In genomic region chr14:32075636-32076277, GRCh38 we compare ENCODE assay signal across 8 cellular contexts. TPM values are rescaled to one million over a fixed set of nuclear protein-coding genes. Genes with fewer than 3 reads are reported as not detected.
DNase-seq lines count a peak whose midpoint lies in the region; ATAC-seq, FAIRE-seq and TF ChIP-seq lines count a peak whose summit lies in the region.

No MANE protein-coding gene starts in this region.

- H3K4me1 ChIP-seq in H1 (replicated peaks in 1 of 4; ENCODE audit: control insufficient read depth in 3 of 4, insufficient read depth in 4 of 4, low read length in 3 of 4) = peaks cover 0 to 4% (median 0%) of the 10 kb centered on the region in 4 experiments; a peak in 1 of 7 replicates
- peaks cover 0 to 57% (median 13%) of the 10 kb centered on the region in 4 donors for H3K4me1 ChIP-seq in tibial artery

- H3K56ac ChIP-seq in H1 (replicated peaks; ENCODE audit: insufficient read length, low read depth, low read length) = peak overlapping the region; percentile 83

- H3K18ac ChIP-seq in H1 (ENCODE audit: extremely low read depth, low read length) = peak overlapping the region; percentile 56; the same call in 1 of the 2 replicates

- peak; percentile 11 for DNase-seq in activated CD4-positive, alpha-beta T cell treated with anti-CD3 and anti-CD28 coated beads, Interleukin-2, amount 10 ng/mL, durations not matched to agents 7 days and 5 days
- DNase-seq in activated CD4-positive, alpha-beta T cell treated with anti-CD3 and anti-CD28 coated beads for 48 hours = no peak
- DNase-seq in SHP77 treated with DMSO at 0.1 percent for 48 hours (lab: John Stamatoyannopoulos, UW) = peak; percentile 44
- no peak for DNase-seq in H1 (ENCODE audit: low read depth in 1 of 2, low spot score in 2 of 2)
- DNase-seq in medulla oblongata (ENCODE audit: extremely low spot score) = peak; percentile 78
- DNase-seq in tibial artery = peak; percentile 59 to 80
- no peak for DNase-seq in GM12891 (ENCODE audit: insufficient read length, low spot score)

- peaks cover 25% of the 10 kb centered on the region for H3K4me1 Mint-ChIP-seq in activated CD4-positive, alpha-beta T cell treated with anti-CD3 and anti-CD28 coated beads, Interleukin-2, amount 10 ng/mL, durations not matched to agents 7 days and 5 days

- H3K27me3 Mint-ChIP-seq in activated CD4-positive, alpha-beta T cell treated with anti-CD3 and anti-CD28 coated beads, Interleukin-2, amount 10 ng/mL, durations not matched to agents 7 days and 5 days = peaks cover 10% of the 10 kb centered on the region

- no peak overlapping the region for H2BK120ac ChIP-seq in H1 (replicated peaks; ENCODE audit: low read depth, low read length)

- H3K4me3 Mint-ChIP-seq in activated CD4-positive, alpha-beta T cell treated with anti-CD3 and anti-CD28 coated beads, Interleukin-2, amount 10 ng/mL, durations not matched to agents 7 days and 5 days = peak overlapping the region; percentile 87

- no peak overlapping the region; the same call in 1 of the 2 replicates for H2AK5ac ChIP-seq in H1 (ENCODE audit: low read depth, low read length)

- H3K4me3 ChIP-seq in H1 (ENCODE audit: extremely low read depth in 1 of 4, insufficient read depth in 2 of 4, low read depth in 3 of 4, low read length in 4 of 4) = peak overlapping the region; percentile 79 to 97 (median 95)
- peak overlapping the region; percentile 92 to 99 for H3K4me3 ChIP-seq in tibial artery

- no peaks in the 10 kb centered on the region for H3K9me3 Mint-ChIP-seq in activated CD4-positive, alpha-beta T cell treated with anti-CD3 and anti-CD28 coated beads, Interleukin-2, amount 10 ng/mL, durations not matched to agents 7 days and 5 days

- H3K23ac ChIP-seq in H1 (ENCODE audit: insufficient read length) = no peak overlapping the region

- FAIRE-seq in H1 (lab: Jason Lieb, UNC) (no peak), GM12891 (lab: Jason Lieb, UNC) (no peak)

- 4% methylated on average over 23 of the region's 23 CpGs; no CpG with 5 or more reads in 1 of the 2 experiments for WGBS in H1 (ENCODE audit: extremely low coverage in 1 of 2, insufficient coverage in 1 of 2, insufficient read length in 1 of 2, insufficient replicate concordance in 2 of 2, low coverage in 1 of 2, low lambda C conversion rate in 2 of 2, missing lambda C conversion rate in 1 of 2), 2 experiments

- no peak for TF ChIP-seq EP300 in H1 (IDR thresholded peaks at IDR 0.05; ENCODE audit: borderline replicate concordance in 1 of 2, low read depth in 2 of 2, low read length in 2 of 2)

- peak; percentile 6 for ATAC-seq in HG02870 (IDR thresholded peaks at IDR 0.05; ENCODE audit: unreplicated experiment)

- no peaks in the 10 kb centered on the region for H3K27me3 ChIP-seq in H1 (replicated peaks in 1 of 4; ENCODE audit: control insufficient read depth in 3 of 4, extremely low read depth in 1 of 4, insufficient read depth in 3 of 4, low read length in 3 of 4)
- no peaks in the 10 kb centered on the region for H3K27me3 ChIP-seq in tibial artery

- peak overlapping the region; percentile 90 for H4K5ac ChIP-seq in H1 (ENCODE audit: insufficient read length, low read depth, low read length)

- no peak for TF ChIP-seq RAD21 in H1 (IDR thresholded peaks at IDR 0.05 in 1 of 2, conservative IDR thresholded peaks at IDR 0.05 in 1 of 2; ENCODE audit: low read depth in 2 of 2, low read length in 2 of 2)

- H2BK12ac ChIP-seq in H1 (ENCODE audit: low read depth, low read length) = peak overlapping the region; percentile 92; the same call in 1 of the 2 replicates

- intact Hi-C loops in tibial artery (cut with DNase I; ENCODE audit: low total_unique reads) = loop anchor here (2.0 to 5.0 kb wide), 2 partner anchors 127 to 432 kb away; partner anchors contain the start of genes RNU6-7 and RNU6-8

- peak overlapping the region; percentile 92; the same call in 1 of the 2 replicates for H4K8ac ChIP-seq in H1 (ENCODE audit: extremely low read depth, insufficient read depth, low read length)

- H3K4me2 ChIP-seq in H1 (ENCODE audit: insufficient read depth in 1 of 2, low read depth in 2 of 2, low read length in 2 of 2) = peak overlapping the region; percentile 83 to 85

- CTCF ChIA-PET in activated CD4-positive, alpha-beta T cell treated with anti-CD3 and anti-CD28 coated beads, Interleukin-2, amount 10 ng/mL, durations not matched to agents 7 days and 5 days (lab: Charles Lee) = interaction anchor here (1.2 kb wide), 1 partner anchor 179 kb away, joined by 4 read pairs; no protein-coding TSS in a partner anchor
- CTCF ChIA-PET in H1 (lab: Charles Lee; ENCODE audit: partially characterized antibody) = interaction anchor here (0.9 kb wide), 1 partner anchor 155 kb away, joined by 5 read pairs; no protein-coding TSS in a partner anchor

- H3K79me1 ChIP-seq in H1 (ENCODE audit: low read depth, low read length) = no peaks in the 10 kb centered on the region

- TF ChIP-seq CTCF in H1 (IDR thresholded peaks at IDR 0.05; ENCODE audit: control extremely low read depth in 1 of 3, insufficient read depth in 1 of 3, low read depth in 1 of 3, low read length in 3 of 3) = no peak
- no peak for TF ChIP-seq CTCF in tibial artery (IDR thresholded peaks at IDR 0.05)

- H3K79me2 ChIP-seq in H1 (ENCODE audit: control insufficient read depth in 1 of 2, insufficient read depth in 2 of 2, low read length in 2 of 2) = peaks cover 0 to 35% of the 10 kb centered on the region in 2 experiments; a peak in 3 of 4 replicates

- peaks cover 2% of the 10 kb centered on the region for H3K36me3 Mint-ChIP-seq in activated CD4-positive, alpha-beta T cell treated with anti-CD3 and anti-CD28 coated beads, Interleukin-2, amount 10 ng/mL, durations not matched to agents 7 days and 5 days (ENCODE audit: low read depth)

- TF ChIP-seq POLR2A in H1 (IDR thresholded peaks at IDR 0.05; ENCODE audit: control extremely low read depth in 1 of 2, low read depth in 2 of 2, low read length in 2 of 2) (no peak), GM12891 (IDR thresholded peaks at IDR 0.05; ENCODE audit: low read depth, low read length) (no peak)

- no peaks in the 10 kb centered on the region for H4K20me1 ChIP-seq in H1 (replicated peaks in 1 of 2; ENCODE audit: control insufficient read depth in 1 of 2, insufficient read depth in 2 of 2, low read length in 2 of 2)

- peak overlapping the region; percentile 38 to 88 (median 66) for H3K9ac ChIP-seq in H1 (replicated peaks in 1 of 4; ENCODE audit: extremely low read depth in 1 of 4, low read depth in 3 of 4, low read length in 3 of 4)

- H2BK15ac ChIP-seq in H1 (ENCODE audit: low read length) = no peak overlapping the region

- H3K23me2 ChIP-seq in H1 (ENCODE audit: low read depth, low read length) = peaks cover 9% of the 10 kb centered on the region

- H2BK20ac ChIP-seq in H1 (ENCODE audit: low read length) = no peak overlapping the region

- H3K14ac ChIP-seq in H1 (ENCODE audit: insufficient read length) = peak overlapping the region; percentile 50

- H3K27ac ChIP-seq in H1 (ENCODE audit: low read depth, low read length) = peak overlapping the region; percentile 88
- H3K27ac ChIP-seq in tibial artery = peak overlapping the region; percentile 97 to 99

- H2AFZ ChIP-seq in H1 (ENCODE audit: low read length) = peak overlapping the region; percentile 88

- H2BK5ac ChIP-seq in H1 (ENCODE audit: low read depth, low read length) = peak overlapping the region; percentile 94

- H3K9me3 ChIP-seq in H1 (ENCODE audit: insufficient read depth in 2 of 2, low read depth in 1 of 2, low read length in 1 of 2) (no peaks in the 10 kb centered on the region), tibial artery (no peaks in the 10 kb centered on the region)

- peak overlapping the region; percentile 83 for H4K91ac ChIP-seq in H1 (replicated peaks; ENCODE audit: insufficient read length, low read length)

- POLR2A ChIA-PET in activated CD4-positive, alpha-beta T cell treated with anti-CD3 and anti-CD28 coated beads, Interleukin-2, amount 10 ng/mL, durations not matched to agents 7 days and 5 days (lab: Charles Lee) = no interaction called here
- POLR2A ChIA-PET in H1 (lab: Charles Lee; ENCODE audit: partially characterized antibody) = interaction anchor here (0.8 to 2.9 kb wide), 8 partner anchors 10 to 656 kb away, joined by 3 to 17 read pairs (median 4); partner anchors contain the start of genes HEATR5A, RNU6-7 and RNU6-8

- peak overlapping the region; percentile 90 for H3K27ac Mint-ChIP-seq in activated CD4-positive, alpha-beta T cell treated with anti-CD3 and anti-CD28 coated beads, Interleukin-2, amount 10 ng/mL, durations not matched to agents 7 days and 5 days

- H3K36me3 ChIP-seq in H1 (ENCODE audit: control insufficient read depth in 2 of 4, insufficient read depth in 4 of 4, low read length in 3 of 4) (no peaks in the 10 kb centered on the region), tibial artery (no peaks in the 10 kb centered on the region)

- peak overlapping the region; percentile 87 for H3K4ac ChIP-seq in H1 (replicated peaks; ENCODE audit: insufficient read length, low read depth, low read length)

TF ChIP-seq in H1, 55 proteins besides CTCF, POLR2A, EP300 and RAD21:
- TF ChIP-seq SIN3A (conservative IDR thresholded peaks at IDR 0.05 in 1 of 2, IDR thresholded peaks at IDR 0.05 in 1 of 2; ENCODE audit: low read depth in 1 of 2, low read length in 2 of 2) (0 out of 4 replicates have a peak, but pooled peaks of 1 of the 2 experiments have one; percentile 15), BRCA1 (IDR thresholded peaks at IDR 0.05; ENCODE audit: low read depth, low read length) (no peak)

TF ChIP-seq in GM12891, 5 proteins besides CTCF, POLR2A, EP300 and RAD21:
- TF ChIP-seq PAX5 (IDR thresholded peaks at IDR 0.05; ENCODE audit: insufficient read depth, low read length, severe bottlenecking) (no peak), POU2F2 (IDR thresholded peaks at IDR 0.05; ENCODE audit: low read depth, low read length) (no peak), TAF1 (IDR thresholded peaks at IDR 0.05; ENCODE audit: low read depth, low read length) (no peak), POLR2AphosphoS5 (IDR thresholded peaks at IDR 0.05; ENCODE audit: low read depth, low read length) (no peak)
TF ChIP-seq in GM12891: peak in this region for 0.

RNA-seq across cellular contexts. Expression of gene ARHGAP5, which starts 1.3 kb away (rescaled TPM):
- 10 to 100 TPM; 35.7 to 38.6 TPM for total RNA-seq in activated CD4-positive, alpha-beta T cell treated with anti-CD3 and anti-CD28 coated beads, Interleukin-2, amount 10 ng/mL, durations not matched to agents 7 days and 5 days
- 77.3 and 78.2 TPM in 2 replicates for total RNA-seq in H1 (2021; fragmentation: NEBNext Ultra II Directional; extraction: Animal tissue kit (Norgen Biotek cat#: 25700))
- 3.5 and 7.8 TPM in 2 replicates for polyA plus RNA-seq in H1 (2011; rRNA removed)
- polyA plus RNA-seq in H1 (2011; cell fraction: cytosol; rRNA removed) = 9.4 TPM
- 8.4 TPM for polyA plus RNA-seq in H1 (2011; cell fraction: nucleus; rRNA removed)
- polyA plus RNA-seq in H1 (2012, experiment 1 of 2) = 11.4 to 33.3 TPM (median 17.4 TPM) in 4 replicates
- 1.00 TPM for polyA plus RNA-seq in H1 (2012, experiment 2 of 2)
- polyA plus RNA-seq in H1 (2013, experiment 1 of 2) = 30.3 TPM
- polyA plus RNA-seq in H1 (2013, experiment 2 of 2) = 30.0 TPM
- polyA minus RNA-seq in H1 (2011; rRNA and poly(A)+ RNA removed) = 44.3 and 68.3 TPM in 2 replicates
- polyA minus RNA-seq in H1 (2011; cell fraction: cytosol; rRNA and poly(A)+ RNA removed) = 25.5 TPM
- polyA minus RNA-seq in H1 (2011; cell fraction: nucleus; rRNA and poly(A)+ RNA removed) = 146 TPM
- polyA plus RNA-seq in GM12891 (2012; ENCODE audit: low read depth, missing spikeins) = 1.6 TPM

Comparison
In these comparisons a context has a peak if more than half of its experiments do, and no peak if none do; other contexts are left out.
1. DNase-seq: peak in activated CD4-positive, alpha-beta T cell treated with anti-CD3 and anti-CD28 coated beads, Interleukin-2, amount 10 ng/mL, durations not matched to agents 7 days and 5 days (single experiment), SHP77 treated with DMSO at 0.1 percent for 48 hours (single experiment), medulla oblongata (single experiment) and tibial artery (2 of 2); none in activated CD4-positive, alpha-beta T cell treated with anti-CD3 and anti-CD28 coated beads for 48 hours (single experiment), H1 (0 of 2) and GM12891 (single experiment).